Comparison of ENCODE assay signal across 11 cellular contexts in genomic region chr17:7016406-7016805, GRCh38. TPM values are rescaled to one million over a fixed set of nuclear protein-coding genes. Genes with fewer than 3 reads are reported as not detected.
DNase-seq lines count a peak whose midpoint lies in the region; ATAC-seq and TF ChIP-seq lines count a peak whose summit lies in the region.
"Had no signal": no experiment of that assay in that cellular context is flagged by ENCODE, and none has a peak within 500 bp of the region (broad histone marks: within the 10 kb centered on the region; RNA-seq: fewer than 3 reads in every experiment).

No MANE protein-coding gene starts in this region.

- TF ChIP-seq CTCF in transverse colon (IDR thresholded peaks at IDR 0.05) (no peak), omental fat pad (IDR thresholded peaks at IDR 0.05) (no peak)

- no peak for TF ChIP-seq EP300 in transverse colon (IDR thresholded peaks at IDR 0.05; ENCODE audit: low read depth)

- peak overlapping the region; percentile 90 for H3K9ac ChIP-seq in adipocyte (ENCODE audit: low read length)

- DNase-seq in activated naive CD4-positive, alpha-beta T cell treated with anti-CD3 and anti-CD28 coated beads for 36 hours = peak; percentile 37
- DNase-seq in activated naive CD4-positive, alpha-beta T cell (lab: John Stamatoyannopoulos, UW) = no peak
- no peak for DNase-seq in adipocyte (ENCODE audit: low read depth)
- DNase-seq in naive thymus-derived CD8-positive, alpha-beta T cell = no peak
- DNase-seq in transverse colon = no peak
- no peak for DNase-seq in omental fat pad (ENCODE audit: low spot score)
- DNase-seq in hepatic stellate cell (ENCODE audit: low spot score) = no peak
- no peak for DNase-seq in NK-92 (lab: John Stamatoyannopoulos, UW; ENCODE audit: unreplicated experiment)
- DNase-seq: SJCRH30; stimulated activated CD4-positive, alpha-beta T cell treated with anti-CD3 and anti-CD28 coated beads, Interleukin-4, amount 100 ng/mL, for 24 hours had no signal

- no peak for ATAC-seq in naive thymus-derived CD8-positive, alpha-beta T cell
- ATAC-seq in omental fat pad (ENCODE audit: low FRiP score) = no peak

- H3K4me3 ChIP-seq in adipocyte (ENCODE audit: low read length) (no peak overlapping the region), transverse colon (no peak overlapping the region)

- no peaks in the 10 kb centered on the region for H3K9me3 ChIP-seq in adipocyte (ENCODE audit: control insufficient read depth, low read length)
- H3K9me3 ChIP-seq in transverse colon = no peaks in the 10 kb centered on the region
- H3K9me3 ChIP-seq: SJCRH30 had no signal

- H3K9me3 Mint-ChIP-seq in activated naive CD4-positive, alpha-beta T cell treated with anti-CD3 and anti-CD28 coated beads for 36 hours = no peaks in the 10 kb centered on the region
- H3K9me3 Mint-ChIP-seq in naive thymus-derived CD8-positive, alpha-beta T cell = no peaks in the 10 kb centered on the region

- no peaks in the 10 kb centered on the region for H3K27me3 Mint-ChIP-seq in activated naive CD4-positive, alpha-beta T cell treated with anti-CD3 and anti-CD28 coated beads for 36 hours (ENCODE audit: low read depth)
- H3K27me3 Mint-ChIP-seq in naive thymus-derived CD8-positive, alpha-beta T cell = no peaks in the 10 kb centered on the region

- H3K4me3 Mint-ChIP-seq in activated naive CD4-positive, alpha-beta T cell treated with anti-CD3 and anti-CD28 coated beads for 36 hours = peak overlapping the region; percentile 93
- peak overlapping the region in 9 of 10 donors; percentile 38 to 99 (median 93) for H3K4me3 Mint-ChIP-seq in naive thymus-derived CD8-positive, alpha-beta T cell

- H3K4me1 ChIP-seq in adipocyte (ENCODE audit: control insufficient read depth, insufficient read depth, low read length) (peaks cover 59% of the 10 kb centered on the region), transverse colon (peaks cover 10 to 54% (median 30%) of the 10 kb centered on the region in 4 donors)
- H3K4me1 ChIP-seq: SJCRH30 had no signal

- peak overlapping the region; percentile 98 for H3K27ac Mint-ChIP-seq in activated naive CD4-positive, alpha-beta T cell treated with anti-CD3 and anti-CD28 coated beads for 36 hours
- H3K27ac Mint-ChIP-seq in naive thymus-derived CD8-positive, alpha-beta T cell = peak overlapping the region; percentile 90 to 100 (median 98)

- CTCF ChIA-PET in activated naive CD4-positive, alpha-beta T cell treated with anti-CD3 and anti-CD28 coated beads for 36 hours (lab: Charles Lee) = interaction anchor here (1.1 to 2.2 kb wide), 2 partner anchors 12 to 105 kb away, joined by 3 to 8 read pairs; no protein-coding TSS in a partner anchor

- no peaks in the 10 kb centered on the region for H3K36me3 ChIP-seq in adipocyte (ENCODE audit: control insufficient read depth, insufficient read depth, low read length, severe bottlenecking)
- no peaks in the 10 kb centered on the region for H3K36me3 ChIP-seq in transverse colon
- H3K36me3 ChIP-seq: SJCRH30 had no signal

- 20 to 90% methylated on average over 1 to 3 of the region's 3 CpGs for WGBS in transverse colon (ENCODE audit: low coverage in 1 of 2), 2 donors

- peaks cover 33% of the 10 kb centered on the region for H3K4me1 Mint-ChIP-seq in activated naive CD4-positive, alpha-beta T cell treated with anti-CD3 and anti-CD28 coated beads for 36 hours (ENCODE audit: low read depth)
- peaks cover 32 to 85% (median 62%) of the 10 kb centered on the region in 4 donors for H3K4me1 Mint-ChIP-seq in naive thymus-derived CD8-positive, alpha-beta T cell

- peak overlapping the region in 3 of 4 donors; percentile 95 to 98 (median 97) for H3K27ac ChIP-seq in transverse colon
- H3K27ac ChIP-seq: SJCRH30 had no signal

- no peak for TF ChIP-seq POLR2A in transverse colon (IDR thresholded peaks at IDR 0.05)

- H3K36me3 Mint-ChIP-seq in activated naive CD4-positive, alpha-beta T cell treated with anti-CD3 and anti-CD28 coated beads for 36 hours (ENCODE audit: low read depth) = peaks cover 37% of the 10 kb centered on the region
- peaks cover 0 to 12% (median 0%) of the 10 kb centered on the region in 3 donors for H3K36me3 Mint-ChIP-seq in naive thymus-derived CD8-positive, alpha-beta T cell

- intact Hi-C loops in activated naive CD4-positive, alpha-beta T cell treated with anti-CD3 and anti-CD28 coated beads for 36 hours (cut with micrococcal nuclease) = no loop called here
- intact Hi-C loops in transverse colon (cut with DNase I; ENCODE audit: low total_unique reads) = no loop called here

- POLR2A ChIA-PET in naive thymus-derived CD8-positive, alpha-beta T cell (lab: Charles Lee) = interaction anchor here (0.6 to 3.4 kb wide), 5 partner anchors 10 to 100 kb away, joined by 3 to 15 read pairs (median 9); partner anchors contain the start of gene SLC16A13

- H3K27me3 ChIP-seq in adipocyte (replicated peaks; ENCODE audit: control insufficient read depth, insufficient read depth, low read length) = no peaks in the 10 kb centered on the region
- H3K27me3 ChIP-seq in transverse colon = no peaks in the 10 kb centered on the region
- H3K27me3 ChIP-seq: SJCRH30 had no signal

- in situ Hi-C loops in transverse colon (cut with MboI; ENCODE audit: low pct_ligation_motif_present in 1 of 4, low pct_unique_long_range_greater_than_20kb in 1 of 4, low sequenced_read_pairs in 3 of 4) = loop anchor here in 2 of 4 donors (25.0 kb wide), 2 partner anchors 354 to 379 kb away; partner anchors contain the start of genes C17orf100 (in 1 of the 2), KIAA0753 (in 1 of the 2), MED31 (in 1 of the 2) and TXNDC17 (in 1 of the 2)

RNA-seq across cellular contexts. Expression of gene RNASEK, which starts 4.0 kb away (rescaled TPM):
- 100 to 1,000 TPM; 120 to 130 TPM for total RNA-seq in activated naive CD4-positive, alpha-beta T cell treated with anti-CD3 and anti-CD28 coated beads for 36 hours
- total RNA-seq in naive thymus-derived CD8-positive, alpha-beta T cell = 100 to 1,000 TPM; 117 to 120 TPM
- polyA plus RNA-seq in naive thymus-derived CD8-positive, alpha-beta T cell = 100 to 1,000 TPM; 477 to 597 (median 559) TPM
- 100 to 1,000 TPM in 2 of 4 donors, 10 to 100 TPM in 2; 38.8 to 177 (median 118) TPM for total RNA-seq in transverse colon
- total RNA-seq in omental fat pad = 100 to 1,000 TPM in 3 of 4 donors, 10 to 100 TPM in 1; 34.4 to 253 (median 130) TPM

RNA-seq across cellular contexts. Expression of gene BCL6B, which starts 6.4 kb away (rescaled TPM):
- total RNA-seq in activated naive CD4-positive, alpha-beta T cell treated with anti-CD3 and anti-CD28 coated beads for 36 hours = under 1 TPM; 0.62 to 0.74 TPM
- total RNA-seq in naive thymus-derived CD8-positive, alpha-beta T cell = not detected
- polyA plus RNA-seq in naive thymus-derived CD8-positive, alpha-beta T cell = not detected
- total RNA-seq in transverse colon (1 to 10 TPM in 1 of 4 donors, under 1 TPM in 2, not detected in 1; 0.32 to 1.8 (median 0.82) TPM), omental fat pad (10 to 100 TPM in 1 of 4 donors, 1 to 10 TPM in 3; 4.6 to 11.2 (median 8.2) TPM)
- total RNA-seq: HT1080 had no signal

RNA-seq across cellular contexts. Expression of gene SLC16A13, which starts 19.4 kb away (rescaled TPM):
- 1 to 10 TPM; 4.1 to 5.3 TPM for total RNA-seq in activated naive CD4-positive, alpha-beta T cell treated with anti-CD3 and anti-CD28 coated beads for 36 hours
- 10 to 100 TPM; 11.5 to 14.7 TPM for total RNA-seq in naive thymus-derived CD8-positive, alpha-beta T cell
- 1 to 10 TPM in 1 of 3 donors, under 1 TPM in 2; 0.93 to 1.2 (median 0.97) TPM for polyA plus RNA-seq in naive thymus-derived CD8-positive, alpha-beta T cell
- 1 to 10 TPM in 3 of 4 donors, not detected in 1; 2.4 to 8.6 (median 3.5) TPM for total RNA-seq in transverse colon
- total RNA-seq in omental fat pad = 1 to 10 TPM in 3 of 4 donors, under 1 TPM in 1; 0.74 to 2.2 (median 1.5) TPM

RNA-seq across cellular contexts. Expression of gene ALOX12, which starts 20.6 kb away (rescaled TPM):
- not detected for total RNA-seq in activated naive CD4-positive, alpha-beta T cell treated with anti-CD3 and anti-CD28 coated beads for 36 hours
- total RNA-seq in naive thymus-derived CD8-positive, alpha-beta T cell = not detected
- polyA plus RNA-seq in naive thymus-derived CD8-positive, alpha-beta T cell = under 1 TPM; 0.09 to 0.31 (median 0.12) TPM
- total RNA-seq in transverse colon (not detected), omental fat pad (under 1 TPM in 1 of 4 donors, not detected in 3; 0.25 TPM)
- total RNA-seq: HT1080, SJCRH30 had no signal

RNA-seq across cellular contexts. Expression of gene SLC16A11, which starts 27.5 kb away (rescaled TPM):
- under 1 TPM; 0.30 to 0.64 TPM for total RNA-seq in activated naive CD4-positive, alpha-beta T cell treated with anti-CD3 and anti-CD28 coated beads for 36 hours
- total RNA-seq in naive thymus-derived CD8-positive, alpha-beta T cell = 1 to 10 TPM; 2.8 to 3.5 TPM
- 1 to 10 TPM; 2.0 to 2.2 (median 2.0) TPM for polyA plus RNA-seq in naive thymus-derived CD8-positive, alpha-beta T cell
- total RNA-seq in transverse colon (1 to 10 TPM in 2 of 4 donors, not detected in 2; 1.2 to 2.2 TPM), omental fat pad (under 1 TPM in 3 of 4 donors, not detected in 1; 0.44 to 0.60 (median 0.47) TPM)
- total RNA-seq: HT1080, SJCRH30 had no signal
